In genomic region chr1:182392045-182393028, GRCh38 we compare ENCODE assay signal across 8 cellular contexts. TPM values are rescaled to one million over a fixed set of nuclear protein-coding genes. Genes with fewer than 3 reads are reported as not detected.
DNase-seq lines count a peak whose midpoint lies in the region; ATAC-seq and TF ChIP-seq lines count a peak whose summit lies in the region.

No MANE protein-coding gene starts in this region.

- POLR2A ChIA-PET in BJ (lab: Charles Lee): interaction anchor here (0.6 to 1.5 kb wide), 4 partner anchors 93 to 248 kb away, joined by 3 to 9 read pairs (median 4); no protein-coding TSS in a partner anchor

- CTCF ChIA-PET in BJ (lab: Yijun Ruan, JAX): interaction anchor here (0.7 to 12.0 kb wide), 10 partner anchors 56 to 395 kb away, joined by 3 to 291 read pairs (median 4); no protein-coding TSS in a partner anchor

- peak overlapping the region; percentile 97 for H3K27ac ChIP-seq in HUES64 (ENCODE audit: low read depth, low read length)
- peak overlapping the region; percentile 62 for H3K27ac ChIP-seq in RWPE2 (ENCODE audit: poor library complexity, severe bottlenecking)

- DNase-seq in BJ (ENCODE audit: low read depth) (no peak), RWPE2 (ENCODE audit: low spot score) (no peak), T47D (ENCODE audit: low read depth in 1 of 2, low spot score in 1 of 2) (peak; percentile 37 to 54), iris pigment epithelial cell (ENCODE audit: low read depth) (peak; percentile 17), GM20000 (ENCODE audit: low spot score) (no peak)
- peak in 2 of 3 donors; percentile 2 to 5 for DNase-seq in stimulated activated CD4-positive, alpha-beta T cell treated with anti-CD3 and anti-CD28 coated beads, Interleukin-12 subunit alpha, Interleukin-12 subunit beta, amount 100 ng/mL, for 48 hours (ENCODE audit: low read depth in 2 of 3, low spot score in 1 of 3)

- H3K9me3 ChIP-seq in HUES64 (ENCODE audit: insufficient read depth, low read depth, low read length) (no peaks in the 10 kb centered on the region), RWPE2 (ENCODE audit: severe bottlenecking) (no peaks in the 10 kb centered on the region)

- TF ChIP-seq CTCF in BJ (IDR thresholded peaks at IDR 0.05; ENCODE audit: insufficient read depth, low read depth, low read length): no peak
- no peak for TF ChIP-seq CTCF in RWPE2 (IDR thresholded peaks at IDR 0.05; ENCODE audit: poor library complexity, severe bottlenecking)
- no peak for TF ChIP-seq CTCF in GM20000 (IDR thresholded peaks at IDR 0.05; ENCODE audit: extremely low read depth, missing control alignments)

- H3K27me3 ChIP-seq in BJ (ENCODE audit: control insufficient read depth, insufficient read depth, low read length) (no peaks in the 10 kb centered on the region), HUES64 (ENCODE audit: insufficient read depth, low read length) (no peaks in the 10 kb centered on the region), RWPE2 (ENCODE audit: insufficient read depth, poor library complexity, severe bottlenecking) (no peaks in the 10 kb centered on the region)

- in situ Hi-C loops in T47D (cut with HindIII; ENCODE audit: low pct_unique_long_range_greater_than_20kb, low sequenced_read_pairs): no loop called here

- 11% methylated on average over 47 of the region's 47 CpGs for WGBS in HUES64

- H3K36me3 ChIP-seq in BJ (ENCODE audit: control insufficient read depth, insufficient read depth, low read length) (peaks cover 1% of the 10 kb centered on the region; the same call in 1 of the 2 replicates), HUES64 (ENCODE audit: insufficient read depth, low read length) (peaks cover 32% of the 10 kb centered on the region), RWPE2 (ENCODE audit: low read depth) (peaks cover 34% of the 10 kb centered on the region)

- H3K9ac ChIP-seq in HUES64 (ENCODE audit: low read depth, low read length): peak overlapping the region; percentile 97

- H3K4me1 ChIP-seq in HUES64 (ENCODE audit: insufficient read depth, low read length) (peaks cover 31% of the 10 kb centered on the region), RWPE2 (ENCODE audit: insufficient read depth, poor library complexity, severe bottlenecking) (no peaks in the 10 kb centered on the region)

- ATAC-seq in GM19397 (IDR thresholded peaks at IDR 0.05; ENCODE audit: unreplicated experiment) (peak; percentile 15), RWPE2 (ENCODE audit: low read depth) (peak; percentile 20)

- H3K4me3 ChIP-seq in BJ (ENCODE audit: low read depth, low read length) (peak overlapping the region; percentile 84), HUES64 (ENCODE audit: low read length) (peak overlapping the region; percentile 76), RWPE2 (ENCODE audit: severe bottlenecking) (peak overlapping the region; percentile 91)

RNA-seq across cellular contexts. Expression of gene GLUL, which starts 0.7 kb away (rescaled TPM):
- polyA plus RNA-seq in BJ (2011; rRNA removed): 325 and 494 TPM in 2 replicates
- polyA minus RNA-seq in BJ (2011; rRNA and poly(A)+ RNA removed): 182 and 260 TPM in 2 replicates
- 156 TPM for polyA plus RNA-seq in HUES64 (2013, experiment 1 of 2)
- polyA plus RNA-seq in HUES64 (2013, experiment 2 of 2): 213 TPM

RNA-seq across cellular contexts. Expression of gene TEDDM1, which starts 8.1 kb away (rescaled TPM):
- not detected in 2 replicates for polyA plus RNA-seq in BJ (2011; rRNA removed)
- polyA minus RNA-seq in BJ (2011; rRNA and poly(A)+ RNA removed): not detected in 2 replicates
- polyA plus RNA-seq in HUES64 (2013, experiment 1 of 2): not detected
- polyA plus RNA-seq in HUES64 (2013, experiment 2 of 2): not detected

RNA-seq across cellular contexts. Expression of gene RGSL1, which starts 57.6 kb away (rescaled TPM):
- polyA plus RNA-seq in BJ (2011; rRNA removed): not detected in 2 replicates
- polyA minus RNA-seq in BJ (2011; rRNA and poly(A)+ RNA removed): not detected in 2 replicates
- polyA plus RNA-seq in HUES64 (2013, experiment 1 of 2): not detected
- polyA plus RNA-seq in HUES64 (2013, experiment 2 of 2): not detected

Comparison
In these comparisons a context has a peak if more than half of its experiments do, and no peak if none do; other contexts are left out.
1. DNase-seq: peak in T47D (2 of 2), iris pigment epithelial cell (single experiment) and stimulated activated CD4-positive, alpha-beta T cell treated with anti-CD3 and anti-CD28 coated beads, Interleukin-12 subunit alpha, Interleukin-12 subunit beta, amount 100 ng/mL, for 48 hours (2 of 3); none in BJ (single experiment), RWPE2 (single experiment) and GM20000 (single experiment).
2. Peak in every context shown above with its lines, with median percentiles within 50 percentile points of each other: H3K4me3 ChIP-seq.